In the genomic region with DNA sequence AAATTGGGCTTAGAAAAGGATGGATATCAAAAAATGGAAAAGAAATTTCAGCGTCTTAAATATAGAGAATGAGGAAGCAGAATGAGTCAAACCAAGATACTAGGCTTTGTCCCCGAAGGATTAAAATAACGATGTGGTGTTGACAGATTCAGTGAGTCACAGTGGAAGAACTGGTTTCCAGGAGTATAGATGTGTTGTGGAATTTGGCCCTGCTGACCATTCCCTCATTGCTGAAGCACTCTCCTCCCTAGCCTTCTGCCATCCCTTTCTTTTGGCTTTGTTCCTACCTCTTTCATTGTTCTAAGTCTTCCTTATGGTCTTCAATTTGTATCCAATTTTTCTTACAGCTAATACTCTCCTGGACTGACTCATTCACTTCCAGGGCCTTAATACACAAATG, we compare ENCODE assay signal across 11 cellular contexts. TPM values are rescaled to one million over a fixed set of nuclear protein-coding genes. Genes with fewer than 3 reads are reported as not detected.
A peak's percentile ranks its signal among the peaks of the same experiment; 100 is the strongest.
DNase-seq lines count a peak whose midpoint lies in the region; ATAC-seq and TF ChIP-seq lines count a peak whose summit lies in the region.
"Had no signal": no experiment of that assay in that cellular context is flagged by ENCODE, and none has a peak within 500 bp of the region (broad histone marks: within the 10 kb centered on the region; RNA-seq: fewer than 3 reads in every experiment).

No MANE protein-coding gene starts in this region.

- peaks cover 21% of the 10 kb centered on the region for H3K4me1 Mint-ChIP-seq in progenitor cell of endocrine pancreas (ENCODE audit: low read depth)

- peaks cover 1% of the 10 kb centered on the region for H3K36me3 Mint-ChIP-seq in progenitor cell of endocrine pancreas (ENCODE audit: insufficient read depth)

- H3K4me3 ChIP-seq in fibroblast of pulmonary artery (replicated peaks; ENCODE audit: low read depth, low read length) = no peak overlapping the region

- H3K4me3 Mint-ChIP-seq in progenitor cell of endocrine pancreas (ENCODE audit: low read depth) = no peak overlapping the region

- no peak for ATAC-seq in GM18505 (IDR thresholded peaks at IDR 0.05; ENCODE audit: unreplicated experiment)

- TF ChIP-seq POLR2A in GM18505 (IDR thresholded peaks at IDR 0.05; ENCODE audit: borderline replicate concordance, extremely low read depth, insufficient read depth, insufficient read length) = no peak

- H3K27ac ChIP-seq in substantia nigra (ENCODE audit: low read depth, low read length, poor library complexity, severe bottlenecking) = no peak overlapping the region

- H3K27me3 Mint-ChIP-seq in progenitor cell of endocrine pancreas = no peaks in the 10 kb centered on the region

- H3K9me3 Mint-ChIP-seq in progenitor cell of endocrine pancreas (ENCODE audit: low read depth) = peaks cover 12% of the 10 kb centered on the region

- peak overlapping the region; percentile 84 for H3K27ac Mint-ChIP-seq in progenitor cell of endocrine pancreas

- DNase-seq in EL (peak; percentile 95), RKO (ENCODE audit: low spot score) (peak; percentile 19), fibroblast of pulmonary artery (ENCODE audit: low read depth) (peak; percentile 99), progenitor cell of endocrine pancreas (ENCODE audit: low spot score, unreplicated experiment) (no peak), NCI-H748 (lab: John Stamatoyannopoulos, UW; ENCODE audit: unreplicated experiment) (no peak), medulla oblongata (ENCODE audit: extremely low spot score) (no peak), substantia nigra (lab: John Stamatoyannopoulos, UW) (no peak)
- DNase-seq: activated CD4-positive, alpha-beta T cell treated with anti-CD3 and anti-CD28 coated beads, Interleukin-2, amount 50 U/mL, for 1 hour; DMS79; NCI-H526 had no signal

- no peak for TF ChIP-seq CTCF in fibroblast of pulmonary artery (IDR thresholded peaks at IDR 0.05; ENCODE audit: low read length, missing control alignments)
- TF ChIP-seq CTCF in progenitor cell of endocrine pancreas (IDR thresholded peaks at IDR 0.05; ENCODE audit: unreplicated experiment) = no peak

RNA-seq across cellular contexts. Expression of gene USP25, which starts 23.1 kb away (rescaled TPM):
- 48.8 and 50.3 TPM in 2 replicates for total RNA-seq in progenitor cell of endocrine pancreas

Comparison
In these comparisons a context has a peak if more than half of its experiments do, and no peak if none do; other contexts are left out.
1. DNase-seq: peak in EL (single experiment), RKO (single experiment) and fibroblast of pulmonary artery (single experiment); none in progenitor cell of endocrine pancreas (single experiment), NCI-H748 (single experiment), medulla oblongata (single experiment) and substantia nigra (0 of 49).